Comparison of ENCODE assay signal across 23 cellular contexts in genomic region chr7:44062903-44063295, GRCh38. TPM values are rescaled to one million over a fixed set of nuclear protein-coding genes. Genes with fewer than 3 reads are reported as not detected.
DNase-seq lines count a peak whose midpoint lies in the region; ATAC-seq and TF ChIP-seq lines count a peak whose summit lies in the region.
"Had no signal": no experiment of that assay in that cellular context is flagged by ENCODE, and none has a peak within 500 bp of the region (broad histone marks: within the 10 kb centered on the region; RNA-seq: fewer than 3 reads in every experiment).

No MANE protein-coding gene starts in this region.

- no peak for ATAC-seq in activated T-cell treated with anti-CD3 and anti-CD28 coated beads, Interleukin-2, amount 50 U/mL, for 72 hours (replicated peaks in 1 of 2)
- ATAC-seq in Right ventricle myocardium inferior, result peak; percentile 6
- no peak for ATAC-seq in GM18505 (IDR thresholded peaks at IDR 0.05; ENCODE audit: unreplicated experiment)
- ATAC-seq in esophagus mucosa, result no peak
- ATAC-seq: A549; activated CD8-positive, alpha-beta T cell treated with anti-CD3 and anti-CD28 coated beads for 36 hours; activated T-helper 17 cell treated with anti-CD3 and anti-CD28 coated beads, Interleukin-2, amount 50 U/mL, for 72 hours; stimulated activated naive CD8-positive, alpha-beta T cell treated with anti-CD3 and anti-CD28 coated beads, Interleukin-15, Interleukin-2, amounts not matched to agents 100 U/mL and 50 U/mL, for 24 hours; T-cell had no signal

- H3K9me3 ChIP-seq in tibial artery, result no peaks in the 10 kb centered on the region
- no peaks in the 10 kb centered on the region for H3K9me3 ChIP-seq in MM.1S (replicated peaks; ENCODE audit: insufficient read depth, low read length)
- H3K9me3 ChIP-seq: A549 had no signal

- no peak overlapping the region for H3K4me2 ChIP-seq in MM.1S (ENCODE audit: low read depth, low read length)
- H3K4me2 ChIP-seq: A549 had no signal

- H4K20me1 ChIP-seq in MM.1S (ENCODE audit: insufficient read depth, low read length), result no peaks in the 10 kb centered on the region

- DNase-seq in activated T-cell treated with anti-CD3 and anti-CD28 coated beads, Interleukin-2, amount 50 U/mL, for 1 hour, result peak; percentile 17
- no peak for DNase-seq in activated T-cell treated with anti-CD3 and anti-CD28 coated beads, Interleukin-2, amount 50 U/mL, for 72 hours
- DNase-seq in Right ventricle myocardium inferior (ENCODE audit: missing footprints) (no peak), myocyte (ENCODE audit: low read depth) (peak; percentile 89), tibial artery (peak in 1 of 2 donors; percentile 69), MM.1S (no peak)
- DNase-seq: anterior cingulate cortex; cerebellar nuclear complex; DND-41; NCI-H1436 treated with DMSO at 0.1 percent for 48 hours; NCI-H226; RPMI8226; stimulated activated naive CD8-positive, alpha-beta T cell treated with anti-CD3 and anti-CD28 coated beads, Interleukin-15, Interleukin-2, amounts not matched to agents 100 U/mL and 50 U/mL, for 24 hours had no signal

- no peak overlapping the region for H2AFZ ChIP-seq in MM.1S (ENCODE audit: low read length)

- H3K27ac ChIP-seq in tibial artery, result peak overlapping the region; percentile 37 to 41
- no peak overlapping the region for H3K27ac ChIP-seq in MM.1S (ENCODE audit: low read length)
- H3K27ac ChIP-seq: A549 had no signal

- H3K27ac Mint-ChIP-seq in activated T-cell treated with anti-CD3 and anti-CD28 coated beads, Interleukin-2, amount 50 U/mL, for 72 hours, result no peak overlapping the region
- H3K27ac Mint-ChIP-seq: activated CD8-positive, alpha-beta T cell treated with anti-CD3 and anti-CD28 coated beads for 36 hours; activated T-helper 17 cell treated with anti-CD3 and anti-CD28 coated beads, Interleukin-2, amount 50 U/mL, for 72 hours; CD4-positive, alpha-beta T cell; endodermal cell; progenitor cell of endocrine pancreas; type B pancreatic cell had no signal

- H3K4me1 ChIP-seq in tibial artery, result peaks cover 0 to 49% (median 40%) of the 10 kb centered on the region in 4 donors
- no peaks in the 10 kb centered on the region for H3K4me1 ChIP-seq in MM.1S (ENCODE audit: low read length)
- H3K4me1 ChIP-seq: A549 had no signal

- peaks cover 1 to 12% of the 10 kb centered on the region in 2 donors for H3K36me3 Mint-ChIP-seq in activated T-cell treated with anti-CD3 and anti-CD28 coated beads, Interleukin-2, amount 50 U/mL, for 72 hours (ENCODE audit: insufficient read depth in 2 of 2)

- TF ChIP-seq CTCF in tibial artery (IDR thresholded peaks at IDR 0.05) (no peak), MM.1S (IDR thresholded peaks at IDR 0.05; ENCODE audit: low read length) (no peak)

- H3K9ac ChIP-seq in MM.1S (ENCODE audit: low read length), result no peak overlapping the region

- no peaks in the 10 kb centered on the region for H3F3A ChIP-seq in MM.1S (ENCODE audit: insufficient read depth, low read length)

- H3K27me3 Mint-ChIP-seq in activated T-cell treated with anti-CD3 and anti-CD28 coated beads, Interleukin-2, amount 50 U/mL, for 72 hours (ENCODE audit: low read depth), result no peaks in the 10 kb centered on the region
- H3K27me3 Mint-ChIP-seq: activated CD8-positive, alpha-beta T cell treated with anti-CD3 and anti-CD28 coated beads for 36 hours; activated T-helper 17 cell treated with anti-CD3 and anti-CD28 coated beads, Interleukin-2, amount 50 U/mL, for 72 hours; CD4-positive, alpha-beta T cell; T-cell; type B pancreatic cell had no signal

- no peak for TF ChIP-seq POLR2A in GM18505 (IDR thresholded peaks at IDR 0.05; ENCODE audit: borderline replicate concordance, extremely low read depth, insufficient read depth, insufficient read length)

- H3K27me3 ChIP-seq in tibial artery (no peaks in the 10 kb centered on the region), MM.1S (replicated peaks; ENCODE audit: insufficient read depth, low read length) (no peaks in the 10 kb centered on the region)

- no peaks in the 10 kb centered on the region for H3K79me2 ChIP-seq in MM.1S (ENCODE audit: low read length)

- intact Hi-C loops in Right ventricle myocardium inferior (cut with DNase I), result loop anchor here (10.0 kb wide), 1 partner anchor 422 kb away; no protein-coding TSS in a partner anchor
- intact Hi-C loops in tibial artery (cut with DNase I; ENCODE audit: low total_unique reads), result loop anchor here (5.0 kb wide), 1 partner anchor 434 kb away; no protein-coding TSS in a partner anchor

- no peak overlapping the region for H3K4me3 Mint-ChIP-seq in activated T-cell treated with anti-CD3 and anti-CD28 coated beads, Interleukin-2, amount 50 U/mL, for 72 hours
- H3K4me3 Mint-ChIP-seq: activated CD8-positive, alpha-beta T cell treated with anti-CD3 and anti-CD28 coated beads for 36 hours; activated T-helper 17 cell treated with anti-CD3 and anti-CD28 coated beads, Interleukin-2, amount 50 U/mL, for 72 hours; CD4-positive, alpha-beta T cell; endodermal cell; T-cell; type B pancreatic cell had no signal

- no peak overlapping the region for H3K4me3 ChIP-seq in tibial artery
- no peak overlapping the region for H3K4me3 ChIP-seq in MM.1S (ENCODE audit: low read length)
- H3K4me3 ChIP-seq: A549 had no signal

- H3K36me3 ChIP-seq in tibial artery, result peaks cover 25 to 48% (median 40%) of the 10 kb centered on the region in 3 donors
- no peaks in the 10 kb centered on the region for H3K36me3 ChIP-seq in MM.1S (replicated peaks; ENCODE audit: insufficient read depth, low read length)

- peaks cover 14% of the 10 kb centered on the region for H3K4me1 Mint-ChIP-seq in activated T-cell treated with anti-CD3 and anti-CD28 coated beads, Interleukin-2, amount 50 U/mL, for 72 hours (ENCODE audit: low read depth)

- no peaks in the 10 kb centered on the region for H3K9me3 Mint-ChIP-seq in activated T-cell treated with anti-CD3 and anti-CD28 coated beads, Interleukin-2, amount 50 U/mL, for 72 hours
- H3K9me3 Mint-ChIP-seq: activated CD8-positive, alpha-beta T cell treated with anti-CD3 and anti-CD28 coated beads for 36 hours; activated T-helper 17 cell treated with anti-CD3 and anti-CD28 coated beads, Interleukin-2, amount 50 U/mL, for 72 hours; CD4-positive, alpha-beta T cell; endodermal cell; T-cell; type B pancreatic cell had no signal

- H3K9me2 ChIP-seq in MM.1S (replicated peaks; ENCODE audit: insufficient read depth, low read length), result no peaks in the 10 kb centered on the region

RNA-seq across cellular contexts. Expression of gene PGAM2, which starts 2.5 kb away (rescaled TPM):
- 1 to 10 TPM; 1.2 to 1.7 TPM for total RNA-seq in activated T-cell treated with anti-CD3 and anti-CD28 coated beads, Interleukin-2, amount 50 U/mL, for 72 hours
- 1,123 TPM for total RNA-seq in Right ventricle myocardium inferior
- total RNA-seq in myocyte, result 62.5 and 81.2 TPM in 2 replicates
- polyA plus RNA-seq in myocyte (2012), result 38.5 TPM
- 2.6 TPM for total RNA-seq in esophagus mucosa
- polyA plus RNA-seq: A549 had no signal

RNA-seq across cellular contexts. Expression of gene DBNL, which starts 18.4 kb away (rescaled TPM):
- total RNA-seq in activated T-cell treated with anti-CD3 and anti-CD28 coated beads, Interleukin-2, amount 50 U/mL, for 72 hours, result 10 to 100 TPM; 57.8 to 58.8 TPM
- total RNA-seq in Right ventricle myocardium inferior (36.0 TPM), myocyte (112 and 153 TPM in 2 replicates), esophagus mucosa (157 TPM)
- polyA plus RNA-seq in myocyte (2012), result 162 TPM

RNA-seq across cellular contexts. Expression of gene POLM, which starts 19.4 kb away (rescaled TPM):
- total RNA-seq in activated T-cell treated with anti-CD3 and anti-CD28 coated beads, Interleukin-2, amount 50 U/mL, for 72 hours, result 10 to 100 TPM; 40.2 to 46.0 TPM
- total RNA-seq in Right ventricle myocardium inferior (16.1 TPM), myocyte (39.4 and 40.3 TPM in 2 replicates), esophagus mucosa (14.8 TPM)
- 14.8 TPM for polyA plus RNA-seq in myocyte (2012)

RNA-seq across cellular contexts. Expression of gene AEBP1, which starts 41.2 kb away (rescaled TPM):
- 10 to 100 TPM; 18.1 to 18.4 TPM for total RNA-seq in activated T-cell treated with anti-CD3 and anti-CD28 coated beads, Interleukin-2, amount 50 U/mL, for 72 hours
- 13.6 TPM for total RNA-seq in Right ventricle myocardium inferior
- 0.75 and 1.2 TPM in 2 replicates for total RNA-seq in myocyte
- polyA plus RNA-seq in myocyte (2012), result 1.4 TPM
- 6.7 TPM for total RNA-seq in esophagus mucosa
- polyA plus RNA-seq: A549 had no signal

Comparison
In these comparisons a context has a peak if more than half of its experiments do, and no peak if none do; other contexts are left out.
1. DNase-seq: peak in activated T-cell treated with anti-CD3 and anti-CD28 coated beads, Interleukin-2, amount 50 U/mL, for 1 hour (single experiment) and myocyte (single experiment); none in activated T-cell treated with anti-CD3 and anti-CD28 coated beads, Interleukin-2, amount 50 U/mL, for 72 hours (0 of 2), Right ventricle myocardium inferior (single experiment) and MM.1S (single experiment).
2. RNA of gene PGAM2, which starts 2.5 kb away (total RNA-seq): 1,123 TPM in Right ventricle myocardium inferior (single experiment) and 62.5 to 81.2 TPM in myocyte; 2.6 TPM in esophagus mucosa (single experiment) and 1.2 to 1.7 TPM in activated T-cell treated with anti-CD3 and anti-CD28 coated beads, Interleukin-2, amount 50 U/mL, for 72 hours; every median in the first group is over 10 times any median in the second.